9 cellular contexts compared by ENCODE assay signal in genomic region chr3:188683032-188683491, GRCh38.
DNase-seq lines count a peak whose midpoint lies in the region; ATAC-seq and TF ChIP-seq lines count a peak whose summit lies in the region.
"Had no signal": no experiment of that assay in that cellular context is flagged by ENCODE, and none has a peak within 500 bp of the region (broad histone marks: within the 10 kb centered on the region; RNA-seq: fewer than 3 reads in every experiment).

No MANE protein-coding gene starts in this region.

- no peaks in the 10 kb centered on the region for H3K9me3 Mint-ChIP-seq in activated CD8-positive, alpha-beta T cell treated with anti-CD3 and anti-CD28 coated beads for 36 hours
- H3K9me3 Mint-ChIP-seq in activated CD8-positive, alpha-beta T cell treated with anti-CD3 and anti-CD28 coated beads, Interleukin-2, amount 10 ng/mL, durations not matched to agents 7 days and 5 days (ENCODE audit: insufficient read depth) = no peaks in the 10 kb centered on the region
- no peaks in the 10 kb centered on the region for H3K9me3 Mint-ChIP-seq in activated B cell treated with CpG ODN at 0.5 μM for 24 hours
- H3K9me3 Mint-ChIP-seq in stimulated activated naive B cell treated with anti-CD40 and anti-IgM and Interleukin-4, amounts not matched to agents 10 μg/mL and 1 μg/mL and 100 μg/mL, for 72 hours = peaks cover 4% of the 10 kb centered on the region in 2 donors

- H3K27me3 ChIP-seq in right cardiac atrium (ENCODE audit: control insufficient read depth, insufficient read depth) (no peaks in the 10 kb centered on the region), SJCRH30 (no peaks in the 10 kb centered on the region)
- H3K27me3 ChIP-seq: ovary had no signal

- H3K27ac Mint-ChIP-seq in activated CD8-positive, alpha-beta T cell treated with anti-CD3 and anti-CD28 coated beads for 36 hours = no peak overlapping the region
- H3K27ac Mint-ChIP-seq in activated CD8-positive, alpha-beta T cell treated with anti-CD3 and anti-CD28 coated beads, Interleukin-2, amount 10 ng/mL, durations not matched to agents 7 days and 5 days = no peak overlapping the region
- peak overlapping the region; percentile 62 for H3K27ac Mint-ChIP-seq in activated B cell treated with CpG ODN at 0.5 μM for 24 hours
- peak overlapping the region; percentile 86 for H3K27ac Mint-ChIP-seq in stimulated activated naive B cell treated with anti-CD40 and anti-IgM and Interleukin-4, amounts not matched to agents 10 μg/mL and 1 μg/mL and 100 μg/mL, for 72 hours

- ATAC-seq in activated CD8-positive, alpha-beta T cell treated with anti-CD3 and anti-CD28 coated beads for 36 hours = peak; percentile 92
- ATAC-seq in activated CD8-positive, alpha-beta T cell treated with anti-CD3 and anti-CD28 coated beads, Interleukin-2, amount 10 ng/mL, durations not matched to agents 7 days and 5 days = no peak
- ATAC-seq in activated B cell treated with CpG ODN at 0.5 μM for 24 hours (ENCODE audit: low read depth) (peak; percentile 25), right cardiac atrium (peak; percentile 57 to 87)
- ATAC-seq in stimulated activated naive B cell treated with anti-CD40 and anti-IgM and Interleukin-4, amounts not matched to agents 10 μg/mL and 1 μg/mL and 100 μg/mL, for 72 hours (replicated peaks) = peak; percentile 91 to 92

- TF ChIP-seq CTCF in activated CD8-positive, alpha-beta T cell treated with anti-CD3 and anti-CD28 coated beads for 36 hours (IDR thresholded peaks at IDR 0.05) = no peak
- no peak for TF ChIP-seq CTCF in activated B cell treated with CpG ODN at 0.5 μM for 24 hours (IDR thresholded peaks at IDR 0.05)

- H3K4me1 Mint-ChIP-seq in activated CD8-positive, alpha-beta T cell treated with anti-CD3 and anti-CD28 coated beads for 36 hours (ENCODE audit: low read depth) = peaks cover 16% of the 10 kb centered on the region
- H3K4me1 Mint-ChIP-seq in activated CD8-positive, alpha-beta T cell treated with anti-CD3 and anti-CD28 coated beads, Interleukin-2, amount 10 ng/mL, durations not matched to agents 7 days and 5 days (ENCODE audit: low read depth) = no peaks in the 10 kb centered on the region
- peaks cover 64% of the 10 kb centered on the region for H3K4me1 Mint-ChIP-seq in activated B cell treated with CpG ODN at 0.5 μM for 24 hours
- peaks cover 55 to 81% of the 10 kb centered on the region in 2 donors for H3K4me1 Mint-ChIP-seq in stimulated activated naive B cell treated with anti-CD40 and anti-IgM and Interleukin-4, amounts not matched to agents 10 μg/mL and 1 μg/mL and 100 μg/mL, for 72 hours

- 57% methylated on average over 3 of the region's 3 CpGs for WGBS in right cardiac atrium

- H3K9me3 ChIP-seq in right cardiac atrium (ENCODE audit: control insufficient read depth, low read length) = no peaks in the 10 kb centered on the region
- no peaks in the 10 kb centered on the region for H3K9me3 ChIP-seq in SJCRH30 (replicated peaks)
- H3K9me3 ChIP-seq: ovary had no signal

- H3K4me3 ChIP-seq in right cardiac atrium (ENCODE audit: low read length) = no peak overlapping the region
- H3K4me3 ChIP-seq in SJCRH30 = no peak overlapping the region
- H3K4me3 ChIP-seq: ovary had no signal

- no peak overlapping the region for H3K4me3 Mint-ChIP-seq in activated CD8-positive, alpha-beta T cell treated with anti-CD3 and anti-CD28 coated beads for 36 hours
- H3K4me3 Mint-ChIP-seq in activated CD8-positive, alpha-beta T cell treated with anti-CD3 and anti-CD28 coated beads, Interleukin-2, amount 10 ng/mL, durations not matched to agents 7 days and 5 days = no peak overlapping the region
- no peak overlapping the region for H3K4me3 Mint-ChIP-seq in activated B cell treated with CpG ODN at 0.5 μM for 24 hours
- H3K4me3 Mint-ChIP-seq in stimulated activated naive B cell treated with anti-CD40 and anti-IgM and Interleukin-4, amounts not matched to agents 10 μg/mL and 1 μg/mL and 100 μg/mL, for 72 hours = no peak overlapping the region

- intact Hi-C loops in activated CD8-positive, alpha-beta T cell treated with anti-CD3 and anti-CD28 coated beads for 36 hours (cut with micrococcal nuclease) = no loop called here
- intact Hi-C loops in activated B cell treated with CpG ODN at 0.5 μM for 24 hours (cut with micrococcal nuclease) (loop anchor here (2.0 kb wide), 1 partner anchor 14 kb away; no protein-coding TSS in a partner anchor), right cardiac atrium (cut with DNase I) (no loop called here)

- CTCF ChIA-PET in activated CD8-positive, alpha-beta T cell treated with anti-CD3 and anti-CD28 coated beads for 36 hours (lab: Charles Lee) = no interaction called here
- CTCF ChIA-PET in activated CD8-positive, alpha-beta T cell treated with anti-CD3 and anti-CD28 coated beads, Interleukin-2, amount 10 ng/mL, durations not matched to agents 7 days and 5 days (lab: Charles Lee) = no interaction called here
- CTCF ChIA-PET in activated B cell treated with CpG ODN at 0.5 μM for 24 hours (lab: Charles Lee) = interaction anchor here (1.5 kb wide), 1 partner anchor 943 kb away, joined by 5 read pairs; no protein-coding TSS in a partner anchor

- H3K4me1 ChIP-seq in right cardiac atrium (ENCODE audit: control insufficient read depth, insufficient read depth, low read length) = peaks cover 6% of the 10 kb centered on the region
- no peaks in the 10 kb centered on the region for H3K4me1 ChIP-seq in SJCRH30

- H3K36me3 Mint-ChIP-seq in activated CD8-positive, alpha-beta T cell treated with anti-CD3 and anti-CD28 coated beads for 36 hours (ENCODE audit: low read depth) = no peaks in the 10 kb centered on the region
- H3K36me3 Mint-ChIP-seq in activated CD8-positive, alpha-beta T cell treated with anti-CD3 and anti-CD28 coated beads, Interleukin-2, amount 10 ng/mL, durations not matched to agents 7 days and 5 days (ENCODE audit: low read depth) = no peaks in the 10 kb centered on the region
- no peaks in the 10 kb centered on the region for H3K36me3 Mint-ChIP-seq in activated B cell treated with CpG ODN at 0.5 μM for 24 hours (ENCODE audit: low read depth)
- H3K36me3 Mint-ChIP-seq in stimulated activated naive B cell treated with anti-CD40 and anti-IgM and Interleukin-4, amounts not matched to agents 10 μg/mL and 1 μg/mL and 100 μg/mL, for 72 hours = peaks cover 11% of the 10 kb centered on the region in 2 donors

- H3K27ac ChIP-seq in right cardiac atrium (ENCODE audit: low read length) = peak overlapping the region; percentile 6
- H3K27ac ChIP-seq in SJCRH30 = no peak overlapping the region
- H3K27ac ChIP-seq: ovary had no signal

- no peaks in the 10 kb centered on the region for H3K27me3 Mint-ChIP-seq in activated CD8-positive, alpha-beta T cell treated with anti-CD3 and anti-CD28 coated beads for 36 hours
- H3K27me3 Mint-ChIP-seq in activated CD8-positive, alpha-beta T cell treated with anti-CD3 and anti-CD28 coated beads, Interleukin-2, amount 10 ng/mL, durations not matched to agents 7 days and 5 days (ENCODE audit: low read depth) = no peaks in the 10 kb centered on the region
- no peaks in the 10 kb centered on the region for H3K27me3 Mint-ChIP-seq in activated B cell treated with CpG ODN at 0.5 μM for 24 hours
- H3K27me3 Mint-ChIP-seq in stimulated activated naive B cell treated with anti-CD40 and anti-IgM and Interleukin-4, amounts not matched to agents 10 μg/mL and 1 μg/mL and 100 μg/mL, for 72 hours = no peaks in the 10 kb centered on the region

- peak; percentile 33 for DNase-seq in activated CD8-positive, alpha-beta T cell treated with anti-CD3 and anti-CD28 coated beads for 36 hours
- DNase-seq in activated CD8-positive, alpha-beta T cell treated with anti-CD3 and anti-CD28 coated beads, Interleukin-2, amount 10 ng/mL, durations not matched to agents 7 days and 5 days = no peak
- DNase-seq in activated B cell treated with CpG ODN at 0.5 μM for 24 hours (no peak), right cardiac atrium (peak in 1 of 3 donors; percentile 30), NCI-H1417 treated with DMSO at 0.1 percent for 48 hours (lab: John Stamatoyannopoulos, UW) (no peak), HuH-7.5 (ENCODE audit: low spot score) (no peak), SJCRH30 (no peak)
- peak; percentile 35 for DNase-seq in stimulated activated naive B cell treated with anti-CD40 and anti-IgM and Interleukin-4, amounts not matched to agents 10 μg/mL and 1 μg/mL and 100 μg/mL, for 72 hours
- DNase-seq: ovary had no signal

- no peaks in the 10 kb centered on the region for H3K36me3 ChIP-seq in SJCRH30
- H3K36me3 ChIP-seq: ovary had no signal

- POLR2A ChIA-PET in activated CD8-positive, alpha-beta T cell treated with anti-CD3 and anti-CD28 coated beads for 36 hours (lab: Charles Lee) = interaction anchor here (0.9 kb wide), 1 partner anchor 140 kb away, joined by 3 read pairs; no protein-coding TSS in a partner anchor
- POLR2A ChIA-PET in activated CD8-positive, alpha-beta T cell treated with anti-CD3 and anti-CD28 coated beads, Interleukin-2, amount 10 ng/mL, durations not matched to agents 7 days and 5 days (lab: Charles Lee) = no interaction called here
- POLR2A ChIA-PET in activated B cell treated with CpG ODN at 0.5 μM for 24 hours (lab: Charles Lee) = interaction anchor here (0.7 to 1.1 kb wide), 2 partner anchors 70 to 671 kb away, joined by 3 read pairs; no protein-coding TSS in a partner anchor

Comparison
In these comparisons a context has a peak if more than half of its experiments do, and no peak if none do; other contexts are left out.
1. DNase-seq: peak in activated CD8-positive, alpha-beta T cell treated with anti-CD3 and anti-CD28 coated beads for 36 hours (single experiment) and stimulated activated naive B cell treated with anti-CD40 and anti-IgM and Interleukin-4, amounts not matched to agents 10 μg/mL and 1 μg/mL and 100 μg/mL, for 72 hours (single experiment); none in activated CD8-positive, alpha-beta T cell treated with anti-CD3 and anti-CD28 coated beads, Interleukin-2, amount 10 ng/mL, durations not matched to agents 7 days and 5 days (single experiment), activated B cell treated with CpG ODN at 0.5 μM for 24 hours (single experiment), NCI-H1417 treated with DMSO at 0.1 percent for 48 hours (single experiment), HuH-7.5 (single experiment) and SJCRH30 (0 of 2).
2. H3K27ac Mint-ChIP-seq: peak in activated B cell treated with CpG ODN at 0.5 μM for 24 hours (single experiment) and stimulated activated naive B cell treated with anti-CD40 and anti-IgM and Interleukin-4, amounts not matched to agents 10 μg/mL and 1 μg/mL and 100 μg/mL, for 72 hours (single experiment); none in activated CD8-positive, alpha-beta T cell treated with anti-CD3 and anti-CD28 coated beads for 36 hours (single experiment) and activated CD8-positive, alpha-beta T cell treated with anti-CD3 and anti-CD28 coated beads, Interleukin-2, amount 10 ng/mL, durations not matched to agents 7 days and 5 days (single experiment).